ENCODE assay signal across 8 cellular contexts in the genomic region with DNA sequence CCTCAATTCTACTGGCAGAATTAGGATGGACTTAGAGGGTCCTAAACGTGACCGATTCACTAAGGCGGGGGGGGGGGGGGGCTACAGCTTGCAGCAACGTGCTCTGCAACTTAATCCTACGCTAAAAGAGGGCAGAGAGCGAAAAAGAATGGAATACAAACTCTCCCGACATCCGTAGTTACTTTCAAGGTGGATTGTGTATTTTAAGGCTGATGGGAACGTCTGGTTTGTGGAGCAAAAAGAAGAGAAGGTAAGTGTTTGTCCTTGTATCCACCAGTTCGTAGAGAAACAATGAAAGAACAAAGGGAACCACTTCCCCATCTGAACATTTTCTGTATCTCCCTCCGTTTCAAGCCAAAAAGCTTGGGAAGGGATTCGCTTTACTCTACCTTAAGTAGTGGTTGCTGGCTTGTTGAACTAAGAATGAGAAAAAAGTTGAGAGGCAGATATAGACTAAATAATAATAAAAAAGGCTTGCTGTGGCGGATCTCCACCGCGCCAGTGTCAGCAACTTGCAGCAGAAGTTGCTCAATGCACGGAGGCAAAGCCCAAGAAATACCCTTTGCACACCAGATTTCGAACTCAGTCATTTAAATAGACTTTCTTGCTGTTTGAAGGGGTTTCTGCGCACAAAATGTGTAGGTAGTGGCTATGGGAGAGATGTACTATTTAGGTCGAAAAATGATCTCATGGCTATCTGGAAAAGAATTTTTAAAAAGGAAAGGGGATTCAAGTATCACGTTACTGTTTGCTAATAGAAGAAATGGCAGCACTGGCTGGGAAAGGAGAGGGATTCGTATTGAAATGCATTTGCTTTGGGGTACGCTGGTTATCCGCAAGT. TPM values are rescaled to one million over a fixed set of nuclear protein-coding genes. Genes with fewer than 3 reads are reported as not detected.
DNase-seq lines count a peak whose midpoint lies in the region; ATAC-seq and TF ChIP-seq lines count a peak whose summit lies in the region.

No MANE protein-coding gene starts in this region.

- no peaks in the 10 kb centered on the region for H3K36me3 ChIP-seq in DND-41 (ENCODE audit: insufficient read depth, low read length)
- H3K36me3 ChIP-seq in adrenal gland (replicated peaks in 1 of 2), result no peaks in the 10 kb centered on the region

- 1 to 5% (median 4%) methylated on average over 23 of the region's 23 CpGs for WGBS in adrenal gland, 4 donors

- H2AFZ ChIP-seq in DND-41 (ENCODE audit: low read depth, low read length), result peak overlapping the region; percentile 79

- TF ChIP-seq CTCF in DND-41 (IDR thresholded peaks at IDR 0.05; ENCODE audit: borderline replicate concordance, extremely low read depth, low read length, poor library complexity, severe bottlenecking), result no peak
- TF ChIP-seq CTCF in adrenal gland (IDR thresholded peaks at IDR 0.05), result no peak

- H3K27me3 ChIP-seq in DND-41 (ENCODE audit: insufficient read depth, low read length, poor library complexity), result peaks cover 20% of the 10 kb centered on the region
- no peaks in the 10 kb centered on the region for H3K27me3 ChIP-seq in adrenal gland

- peak overlapping the region; percentile 79 to 97 (median 90) for H3K27ac Mint-ChIP-seq in IgD-negative memory B cell
- H3K27ac Mint-ChIP-seq in immature natural killer cell, result peak overlapping the region; percentile 43 to 87 (median 77)
- H3K27ac Mint-ChIP-seq in stimulated activated memory B cell treated with anti-CD40 and anti-IgM and Interleukin-4, amounts not matched to agents 10 μg/mL and 1 μg/mL and 100 μg/mL, for 72 hours, result peak overlapping the region; percentile 97

- H3K4me1 Mint-ChIP-seq in IgD-negative memory B cell, result peaks cover 21 to 37% (median 21%) of the 10 kb centered on the region in 3 donors
- peaks cover 26 to 43% of the 10 kb centered on the region in 2 donors for H3K4me1 Mint-ChIP-seq in immature natural killer cell
- peaks cover 34% of the 10 kb centered on the region for H3K4me1 Mint-ChIP-seq in stimulated activated memory B cell treated with anti-CD40 and anti-IgM and Interleukin-4, amounts not matched to agents 10 μg/mL and 1 μg/mL and 100 μg/mL, for 72 hours

- no peak for TF ChIP-seq POLR2A in adrenal gland (IDR thresholded peaks at IDR 0.05)

- H3K36me3 Mint-ChIP-seq in IgD-negative memory B cell, result peaks cover 1% of the 10 kb centered on the region
- H3K36me3 Mint-ChIP-seq in immature natural killer cell, result peaks cover 0 to 6% (median 0%) of the 10 kb centered on the region in 3 donors
- H3K36me3 Mint-ChIP-seq in stimulated activated memory B cell treated with anti-CD40 and anti-IgM and Interleukin-4, amounts not matched to agents 10 μg/mL and 1 μg/mL and 100 μg/mL, for 72 hours, result no peaks in the 10 kb centered on the region

- DNase-seq in DND-41 (no peak), adrenal gland (peak in 1 of 7 donors; percentile 60), immature natural killer cell (no peak)
- no peak for DNase-seq in stimulated activated CD4-positive, alpha-beta T cell treated with anti-CD3 and anti-CD28 coated beads, Interleukin-15, amount 100 ng/mL, for 24 hours

- H3K4me3 Mint-ChIP-seq in IgD-negative memory B cell, result peak overlapping the region; percentile 87 to 96 (median 90)
- H3K4me3 Mint-ChIP-seq in immature natural killer cell, result peak overlapping the region; percentile 86 to 92 (median 89)
- peak overlapping the region; percentile 95 for H3K4me3 Mint-ChIP-seq in stimulated activated memory B cell treated with anti-CD40 and anti-IgM and Interleukin-4, amounts not matched to agents 10 μg/mL and 1 μg/mL and 100 μg/mL, for 72 hours

- H3K9me3 ChIP-seq in DND-41 (ENCODE audit: insufficient read depth, low read length, severe bottlenecking) (no peaks in the 10 kb centered on the region), adrenal gland (replicated peaks in 1 of 3) (no peaks in the 10 kb centered on the region)

- H3K9me3 Mint-ChIP-seq in IgD-negative memory B cell (peaks cover 0 to 9% (median 0%) of the 10 kb centered on the region in 3 donors), immature natural killer cell (peaks cover 0 to 11% (median 0%) of the 10 kb centered on the region in 6 donors)
- H3K9me3 Mint-ChIP-seq in stimulated activated memory B cell treated with anti-CD40 and anti-IgM and Interleukin-4, amounts not matched to agents 10 μg/mL and 1 μg/mL and 100 μg/mL, for 72 hours, result no peaks in the 10 kb centered on the region

- peaks cover 33% of the 10 kb centered on the region for H3K27me3 Mint-ChIP-seq in IgD-negative memory B cell
- H3K27me3 Mint-ChIP-seq in immature natural killer cell (ENCODE audit: low read depth in 3 of 3), result peaks cover 45 to 69% (median 55%) of the 10 kb centered on the region in 3 donors
- H3K27me3 Mint-ChIP-seq in stimulated activated memory B cell treated with anti-CD40 and anti-IgM and Interleukin-4, amounts not matched to agents 10 μg/mL and 1 μg/mL and 100 μg/mL, for 72 hours, result peaks cover 48% of the 10 kb centered on the region

- H3K27ac ChIP-seq in DND-41 (ENCODE audit: low read length) (no peak overlapping the region; the same call in 1 of the 2 replicates), adrenal gland (peak overlapping the region; percentile 98 to 99 (median 98))

- no peaks in the 10 kb centered on the region for H4K20me1 ChIP-seq in DND-41 (ENCODE audit: insufficient read depth, low read length)

- peak overlapping the region; percentile 72 for H3K4me2 ChIP-seq in DND-41 (ENCODE audit: insufficient read depth, low read length)

- peaks cover 20% of the 10 kb centered on the region for H3K4me1 ChIP-seq in DND-41 (ENCODE audit: insufficient read depth, low read length)
- peaks cover 3 to 28% of the 10 kb centered on the region in 2 donors for H3K4me1 ChIP-seq in adrenal gland (replicated peaks in 1 of 2)

- no peak for ATAC-seq in DND-41 (ENCODE audit: insufficient read depth, low read depth)
- ATAC-seq in stimulated activated memory B cell treated with anti-CD40 and anti-IgM and Interleukin-4, amounts not matched to agents 10 μg/mL and 1 μg/mL and 100 μg/mL, for 72 hours, result no peak
- no peak for ATAC-seq in GM18519 (IDR thresholded peaks at IDR 0.05; ENCODE audit: low FRiP score, unreplicated experiment)
- no peak for ATAC-seq in HG03571 (IDR thresholded peaks at IDR 0.05; ENCODE audit: unreplicated experiment)

- intact Hi-C loops in adrenal gland (cut with DNase I), result no loop called here

- H3K4me3 ChIP-seq in DND-41 (ENCODE audit: low read depth in 1 of 2, low read length in 2 of 2) (peak overlapping the region in 1 of 2 experiments; percentile 60; a peak in 2 of 4 replicates), adrenal gland (peak overlapping the region; percentile 13 to 71 (median 60))

- H3K9ac ChIP-seq in DND-41 (ENCODE audit: low read depth, low read length), result peak overlapping the region; percentile 58

- no peaks in the 10 kb centered on the region for H3K79me2 ChIP-seq in DND-41 (ENCODE audit: insufficient read depth, low read length)

RNA-seq across cellular contexts. Expression of a gene that starts 0.7 kb away (rescaled TPM):
- polyA plus RNA-seq in IgD-negative memory B cell (not detected), adrenal gland (1 to 10 TPM in 2 of 3 donors, under 1 TPM in 1; 0.64 to 2.3 (median 1.6) TPM), immature natural killer cell (not detected)
- total RNA-seq in adrenal gland, result 1 to 10 TPM in 7 of 8 donors, under 1 TPM in 1; 0.78 to 3.5 (median 2.6) TPM

RNA-seq across cellular contexts. Expression of a gene that starts 9.3 kb away (rescaled TPM):
- 8.7 TPM for polyA plus RNA-seq in IgD-negative memory B cell
- total RNA-seq in adrenal gland, result 10 to 100 TPM; 16.7 to 48.1 (median 26.8) TPM
- 10 to 100 TPM; 15.8 to 30.2 (median 29.3) TPM for polyA plus RNA-seq in adrenal gland
- polyA plus RNA-seq in immature natural killer cell, result 1 to 10 TPM in 2 of 3 donors, under 1 TPM in 1; 0.81 to 5.1 (median 4.8) TPM
